9 cellular contexts compared by ENCODE assay signal in genomic region chr6:50655848-50656453, GRCh38. TPM values are rescaled to one million over a fixed set of nuclear protein-coding genes. Genes with fewer than 3 reads are reported as not detected.
DNase-seq lines count a peak whose midpoint lies in the region; ATAC-seq, FAIRE-seq and TF ChIP-seq lines count a peak whose summit lies in the region.
"Had no signal": no experiment of that assay in that cellular context is flagged by ENCODE, and none has a peak within 500 bp of the region (broad histone marks: within the 10 kb centered on the region; RNA-seq: fewer than 3 reads in every experiment).

No MANE protein-coding gene starts in this region.

- ATAC-seq in GM21576 (IDR thresholded peaks at IDR 0.05; ENCODE audit: unreplicated experiment) = no peak

- peaks cover 0 to 9% (median 4%) of the 10 kb centered on the region in 8 donors for H3K9me3 Mint-ChIP-seq in CD4-positive, alpha-beta memory T cell

- TF ChIP-seq POLR2A in H54 (IDR thresholded peaks at IDR 0.05; ENCODE audit: low read depth, low read length) = no peak

- POLR2A ChIA-PET in OCI-LY7 (lab: Charles Lee) = interaction anchor here (0.6 kb wide), 1 partner anchor 24 kb away, joined by 3 read pairs; no protein-coding TSS in a partner anchor
- POLR2A ChIA-PET in CD4-positive, alpha-beta memory T cell (lab: Charles Lee; ENCODE audit: partially characterized antibody) = no interaction called here

- no peak overlapping the region for H3K4me2 ChIP-seq in OCI-LY7 (ENCODE audit: low read length)

- H3K36me3 ChIP-seq in OCI-LY7 (ENCODE audit: insufficient read depth, low read length) = no peaks in the 10 kb centered on the region
- H3K36me3 ChIP-seq in CD4-positive, alpha-beta memory T cell (ENCODE audit: insufficient read depth, low read length) = no peaks in the 10 kb centered on the region

- no peak overlapping the region for H3K27ac ChIP-seq in OCI-LY7 (ENCODE audit: low read depth, low read length, poor library complexity, severe bottlenecking)
- no peak overlapping the region for H3K27ac ChIP-seq in CD4-positive, alpha-beta memory T cell (ENCODE audit: low read depth, low read length)

- H2AFZ ChIP-seq in OCI-LY7 (ENCODE audit: low read length) = no peak overlapping the region

- no peaks in the 10 kb centered on the region for H3K4me1 Mint-ChIP-seq in CD4-positive, alpha-beta memory T cell

- H3K4me1 ChIP-seq in OCI-LY7 (ENCODE audit: insufficient read depth, low read length, poor library complexity, severe bottlenecking) = no peaks in the 10 kb centered on the region
- H3K4me1 ChIP-seq in CD4-positive, alpha-beta memory T cell (ENCODE audit: insufficient read depth, low read length) = no peaks in the 10 kb centered on the region

- intact Hi-C loops in OCI-LY7 (cut with micrococcal nuclease; ENCODE audit: unreplicated experiment) = no loop called here
- intact Hi-C loops in head of caudate nucleus (cut with DNase I) = no loop called here
- intact Hi-C loops in CD4-positive, alpha-beta memory T cell (cut with micrococcal nuclease) = no loop called here

- TF ChIP-seq CTCF in GM10266 (IDR thresholded peaks at IDR 0.05; ENCODE audit: control insufficient read depth, insufficient read depth, low read depth, missing control alignments) = peak; percentile 40
- TF ChIP-seq CTCF in OCI-LY7 (conservative IDR thresholded peaks at IDR 0.05; ENCODE audit: low read length) = peak; percentile 80

- BruUV-seq in OCI-LY7 (replicated peaks; lab: Mats Ljungman, UMichigan) = no TSS peak

- no peaks in the 10 kb centered on the region for H3K36me3 Mint-ChIP-seq in CD4-positive, alpha-beta memory T cell

- H4K20me1 ChIP-seq in OCI-LY7 (ENCODE audit: insufficient read depth, low read length) = no peaks in the 10 kb centered on the region

- H3K79me2 ChIP-seq in OCI-LY7 (ENCODE audit: insufficient read depth, low read depth, low read length) = no peaks in the 10 kb centered on the region

- no peaks in the 10 kb centered on the region for H3K27me3 Mint-ChIP-seq in CD4-positive, alpha-beta memory T cell

- H3K27me3 ChIP-seq in CD4-positive, alpha-beta memory T cell (ENCODE audit: insufficient read depth, low read length) = no peaks in the 10 kb centered on the region

- no peak overlapping the region for H3K4me3 Mint-ChIP-seq in CD4-positive, alpha-beta memory T cell

- no peaks in the 10 kb centered on the region for H3K9me3 ChIP-seq in OCI-LY7 (ENCODE audit: low read length)
- H3K9me3 ChIP-seq in CD4-positive, alpha-beta memory T cell (ENCODE audit: control insufficient read depth in 1 of 2, low read length in 2 of 2) = no peaks in the 10 kb centered on the region

- peak; percentile 75 for FAIRE-seq in H54 (lab: Jason Lieb, UNC)

- H3K4me3 ChIP-seq in OCI-LY7 (ENCODE audit: low read depth, low read length, poor library complexity, severe bottlenecking) = no peak overlapping the region
- H3K4me3 ChIP-seq in CD4-positive, alpha-beta memory T cell (ENCODE audit: low read length in 2 of 2) = no peak overlapping the region

- H3K9me2 ChIP-seq in OCI-LY7 (ENCODE audit: insufficient read depth, low read length) = no peaks in the 10 kb centered on the region

- no peak overlapping the region for H3K27ac Mint-ChIP-seq in CD4-positive, alpha-beta memory T cell

- CTCF ChIA-PET in OCI-LY7 (lab: Charles Lee; ENCODE audit: unreplicated experiment) = no interaction called here
- CTCF ChIA-PET in CD4-positive, alpha-beta memory T cell (lab: Charles Lee; ENCODE audit: partially characterized antibody) = no interaction called here

- DNase-seq in GM10266 (ENCODE audit: extremely low spot score) = peak; percentile 10
- DNase-seq in H54 (ENCODE audit: insufficient read length, low spot score) = no peak
- DNase-seq in OCI-LY7 (ENCODE audit: low spot score) = peak; percentile 19
- DNase-seq in head of caudate nucleus = peak in 24 of 42 donors; percentile 4 to 60 (median 20)
- no peak for DNase-seq in HK-2 (ENCODE audit: unreplicated experiment)
- DNase-seq in CD4-positive, alpha-beta memory T cell = no peak
- DNase-seq in stimulated activated naive CD4-positive, alpha-beta T cell (lab: John Stamatoyannopoulos, UW) = no peak

RNA-seq across cellular contexts. Expression of gene TFAP2D, which starts 57.4 kb away (rescaled TPM):
- total RNA-seq in OCI-LY7 (2014; rRNA removed; shearing (Covaris generic)) = not detected in 2 replicates
- total RNA-seq in OCI-LY7 (2022) = not detected in 2 replicates
- total RNA-seq in CD4-positive, alpha-beta memory T cell = not detected
- not detected for polyA plus RNA-seq in CD4-positive, alpha-beta memory T cell
- total RNA-seq: urinary bladder had no signal
- polyA plus RNA-seq: urinary bladder had no signal

Comparison
In these comparisons a context has a peak if more than half of its experiments do, and no peak if none do; other contexts are left out.
1. DNase-seq: peak in GM10266 (single experiment), OCI-LY7 (single experiment) and head of caudate nucleus (24 of 42); none in H54 (single experiment), HK-2 (single experiment), CD4-positive, alpha-beta memory T cell (0 of 5) and stimulated activated naive CD4-positive, alpha-beta T cell (0 of 6).